Comparison of ENCODE assay signal across 1 cellular context in genomic region chr2:11342561-11343343, GRCh38.
TF ChIP-seq lines count a peak whose summit lies in the region.

No MANE protein-coding gene starts in this region.

TF ChIP-seq in HepG2, 621 proteins besides CTCF, POLR2A, EP300 and RAD21 (continued from another document and continues in another):
- TF ChIP-seq PRPF4 (IDR thresholded peaks at IDR 0.05; ENCODE audit: low read depth, low read length, poor library complexity, severe bottlenecking) (peak; percentile 18), ZNF33B (CRISPR knock-in tag; IDR thresholded peaks at IDR 0.05) (no peak), PHF21A (CRISPR knock-in tag; IDR thresholded peaks at IDR 0.05) (peak; percentile 81), MAFF (IDR thresholded peaks at IDR 0.05; ENCODE audit: low read depth, low read length) (peak; percentile 54; the same call in 1 of the 2 replicates), ZNF547 (CRISPR knock-in tag; IDR thresholded peaks at IDR 0.05) (no peak), ZNF562 (CRISPR knock-in tag; IDR thresholded peaks at IDR 0.05; ENCODE audit: borderline replicate concordance) (no peak), ATF4 (CRISPR knock-in tag; IDR thresholded peaks at IDR 0.05) (peak in 1 of 2 experiments; percentile 62; a peak in 1 of 4 replicates), CEBPG (CRISPR knock-in tag; IDR thresholded peaks at IDR 0.05) (peak; percentile 89), RERE (CRISPR knock-in tag; IDR thresholded peaks at IDR 0.05; ENCODE audit: low read depth) (peak; percentile 64; the same call in 1 of the 2 replicates), ZBTB3 (CRISPR knock-in tag; IDR thresholded peaks at IDR 0.05; ENCODE audit: borderline replicate concordance, low read depth) (no peak), RNF2 (conservative IDR thresholded peaks at IDR 0.05; ENCODE audit: low read depth) (no peak), HINFP (CRISPR knock-in tag; IDR thresholded peaks at IDR 0.05; ENCODE audit: low read depth) (no peak), ZEB1 (IDR thresholded peaks at IDR 0.05; ENCODE audit: insufficient replicate concordance, low read depth) (peak; percentile 40), ZNF274 (CRISPR knock-in tag; IDR thresholded peaks at IDR 0.05) (no peak), PPARG (CRISPR knock-in tag; conservative IDR thresholded peaks at IDR 0.05) (no peak; the same call in 1 of the 2 replicates), THRA (CRISPR knock-in tag; IDR thresholded peaks at IDR 0.05; ENCODE audit: borderline replicate concordance) (no peak), HMG20A (CRISPR knock-in tag; IDR thresholded peaks at IDR 0.05; ENCODE audit: borderline replicate concordance) (peak; percentile 65; the same call in 1 of the 2 replicates), ZSCAN29 (CRISPR knock-in tag; conservative IDR thresholded peaks at IDR 0.05) (no peak; the same call in 1 of the 2 replicates), SP5 (CRISPR knock-in tag; IDR thresholded peaks at IDR 0.05; ENCODE audit: borderline replicate concordance, low read depth) (peak; percentile 33; the same call in 1 of the 2 replicates), ZNF614 (CRISPR knock-in tag; IDR thresholded peaks at IDR 0.05; ENCODE audit: borderline replicate concordance) (0 out of 2 replicates have a peak, but pooled peaks have one; percentile 39), HNF1B (CRISPR knock-in tag; IDR thresholded peaks at IDR 0.05) (no peak; the same call in 1 of the 2 replicates), TBX2 (CRISPR knock-in tag; IDR thresholded peaks at IDR 0.05; ENCODE audit: borderline replicate concordance) (peak; percentile 77), NCOR1 (IDR thresholded peaks at IDR 0.05; ENCODE audit: borderline replicate concordance, low read length) (peak; percentile 60; the same call in 1 of the 2 replicates), DMAP1 (CRISPR knock-in tag; IDR thresholded peaks at IDR 0.05) (peak; percentile 23; the same call in 1 of the 2 replicates), PAXIP1 (CRISPR knock-in tag; conservative IDR thresholded peaks at IDR 0.05) (peak; percentile 49; the same call in 1 of the 2 replicates), ZBTB10 (CRISPR knock-in tag; IDR thresholded peaks at IDR 0.05; ENCODE audit: borderline replicate concordance) (no peak), KLF9 (CRISPR knock-in tag; IDR thresholded peaks at IDR 0.05; ENCODE audit: low read depth) (peak; percentile 22; the same call in 1 of the 2 replicates), POLR2AphosphoS5 (IDR thresholded peaks at IDR 0.05; ENCODE audit: low read depth, low read length) (peak; percentile 61), ZNF629 (CRISPR knock-in tag; conservative IDR thresholded peaks at IDR 0.05) (0 out of 2 replicates have a peak, but pooled peaks have one; percentile 10), NFYC (CRISPR knock-in tag; IDR thresholded peaks at IDR 0.05) (no peak), TCF12 (IDR thresholded peaks at IDR 0.05) (no peak), TCF12 (CRISPR knock-in tag; IDR thresholded peaks at IDR 0.05) (no peak), MTF1 (CRISPR knock-in tag; IDR thresholded peaks at IDR 0.05) (no peak), ZNF570 (CRISPR knock-in tag; IDR thresholded peaks at IDR 0.05; ENCODE audit: borderline replicate concordance) (no peak), ZNF430 (CRISPR knock-in tag; IDR thresholded peaks at IDR 0.05) (no peak), KLF12 (CRISPR knock-in tag; IDR thresholded peaks at IDR 0.05; ENCODE audit: borderline replicate concordance) (no peak), ZNF10 (CRISPR knock-in tag; IDR thresholded peaks at IDR 0.05; ENCODE audit: borderline replicate concordance, low read depth) (no peak), ZBTB44 (CRISPR knock-in tag; IDR thresholded peaks at IDR 0.05) (no peak), TCF7 (IDR thresholded peaks at IDR 0.05; ENCODE audit: low read depth) (peak; percentile 90), POGZ (CRISPR knock-in tag; IDR thresholded peaks at IDR 0.05) (peak; percentile 14), ZC3H4 (CRISPR knock-in tag; IDR thresholded peaks at IDR 0.05; ENCODE audit: borderline replicate concordance) (no peak; the same call in 1 of the 2 replicates), PCBP1 (IDR thresholded peaks at IDR 0.05; ENCODE audit: borderline replicate concordance, low read depth, low read length) (no peak), ZNF589 (CRISPR knock-in tag; conservative IDR thresholded peaks at IDR 0.05) (peak; percentile 66; the same call in 1 of the 2 replicates), FOXA3 (CRISPR knock-in tag; IDR thresholded peaks at IDR 0.05) (peak; percentile 67), DPF2 (CRISPR knock-in tag; IDR thresholded peaks at IDR 0.05; ENCODE audit: borderline replicate concordance, low read depth) (0 out of 2 replicates have a peak, but pooled peaks have one; percentile 4)
